In the genomic region with DNA sequence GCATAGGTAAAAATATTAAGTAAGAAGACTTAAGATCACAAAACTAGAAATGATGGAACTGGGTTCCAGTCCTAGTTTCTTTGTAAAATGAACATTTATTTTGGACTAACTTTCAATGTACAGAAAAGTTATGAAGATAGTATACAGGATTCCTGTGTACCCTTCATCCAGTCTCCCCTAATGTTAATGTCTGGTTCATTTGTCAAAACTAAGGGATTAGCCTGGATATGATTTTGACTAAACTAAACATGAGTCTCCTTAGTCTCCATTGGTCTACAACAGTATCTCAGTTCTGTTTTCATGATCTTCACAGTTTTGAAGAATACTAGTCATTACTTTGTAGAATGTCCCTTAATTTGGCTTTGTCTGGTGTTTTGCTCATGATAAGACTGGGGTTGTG, we compare ENCODE assay signal across 10 cellular contexts.
"Had no signal": no experiment of that assay in that cellular context is flagged by ENCODE, and none has a peak within 500 bp of the region (broad histone marks: within the 10 kb centered on the region; RNA-seq: fewer than 3 reads in every experiment).

No MANE protein-coding gene starts in this region.

- H3K27ac Mint-ChIP-seq: GM23338, HFFc6, IgD-negative memory B cell had no signal

- H3K27me3 Mint-ChIP-seq: IgD-negative memory B cell had no signal

- H3K4me3 ChIP-seq: GM23338 had no signal

- DNase-seq: H9, HCEC 1CT, HFFc6, Karpas-422, KBM-7 had no signal

- H3K4me1 Mint-ChIP-seq: H9 had no signal

- ATAC-seq: GM23338, HepG2 had no signal

- H3K4me3 Mint-ChIP-seq: GM23338, H9, HFFc6, IgD-negative memory B cell had no signal

- H3K9me3 Mint-ChIP-seq: GM23338, H9, HFFc6, IgD-negative memory B cell had no signal

- H3K27ac ChIP-seq: HL-60, KMS-11 had no signal
